ENCODE assay signal across 12 cellular contexts in genomic region chr11:128509990-128510389, GRCh38.
A peak's percentile ranks its signal among the peaks of the same experiment; 100 is the strongest.
DNase-seq lines count a peak whose midpoint lies in the region; ATAC-seq, FAIRE-seq and TF ChIP-seq lines count a peak whose summit lies in the region.
"Had no signal": no experiment of that assay in that cellular context is flagged by ENCODE, and none has a peak within 500 bp of the region (broad histone marks: within the 10 kb centered on the region; RNA-seq: fewer than 3 reads in every experiment).

No MANE protein-coding gene starts in this region.

- 8% methylated on average over 1 of the region's 1 CpG for WGBS in A549 (ENCODE audit: missing lambda C conversion rate)

- peak overlapping the region; percentile 17; the same call in 1 of the 3 replicates for H3K4me3 ChIP-seq in A549
- no peak overlapping the region for H3K4me3 ChIP-seq in left lung
- H3K4me3 ChIP-seq: body of pancreas, gastroesophageal sphincter, K562 had no signal

- TF ChIP-seq POLR2A in A549 (IDR thresholded peaks at IDR 0.05; ENCODE audit: low read length): no peak

- peaks cover 16% of the 10 kb centered on the region for H3K36me3 Mint-ChIP-seq in activated naive CD8-positive, alpha-beta T cell

- no peak for TF ChIP-seq EP300 in A549 (IDR thresholded peaks at IDR 0.05)

- CTCF ChIA-PET in A549 (lab: Yijun Ruan, JAX): interaction anchor here (1.0 to 1.6 kb wide), 3 partner anchors 11 to 220 kb away, joined by 4 read pairs; no protein-coding TSS in a partner anchor

- no peak for TF ChIP-seq CTCF in A549 (IDR thresholded peaks at IDR 0.05)
- TF ChIP-seq CTCF in left lung (IDR thresholded peaks at IDR 0.05): no peak

- intact Hi-C loops in left lung (cut with DNase I): no loop called here

- DNase-seq in A549 (ENCODE audit: low read depth in 1 of 2, low spot score in 1 of 2): peak in 1 of 2 experiments; percentile 42
- peak; percentile 74 for DNase-seq in HT1080 (ENCODE audit: low read depth)
- no peak for DNase-seq in left lung
- DNase-seq in T-helper 9 cell: no peak
- DNase-seq: body of pancreas had no signal

- H3K27ac Mint-ChIP-seq in activated naive CD8-positive, alpha-beta T cell: peak overlapping the region; percentile 99
- H3K27ac Mint-ChIP-seq: CD14-positive monocyte had no signal

- H3K4me3 Mint-ChIP-seq in activated naive CD8-positive, alpha-beta T cell: peak overlapping the region; percentile 97
- H3K4me3 Mint-ChIP-seq: CD14-positive monocyte had no signal

- no peaks in the 10 kb centered on the region for H3K27me3 Mint-ChIP-seq in activated naive CD8-positive, alpha-beta T cell

- no peaks in the 10 kb centered on the region for H3K27me3 ChIP-seq in left lung
- H3K27me3 ChIP-seq: body of pancreas, gastroesophageal sphincter had no signal

- H3K27ac ChIP-seq in A549 (peak overlapping the region; percentile 93 to 97), left lung (peak overlapping the region; percentile 48 to 75)
- H3K27ac ChIP-seq: body of pancreas had no signal

- H3K4me1 Mint-ChIP-seq in activated naive CD8-positive, alpha-beta T cell (ENCODE audit: low read depth): peaks cover 100% of the 10 kb centered on the region

- ATAC-seq in A549 (no peak), left lung (no peak), GM21825 (IDR thresholded peaks at IDR 0.05; ENCODE audit: unreplicated experiment) (no peak), HG02840 (IDR thresholded peaks at IDR 0.05; ENCODE audit: low FRiP score, unreplicated experiment) (no peak), esophagus mucosa (no peak)
- ATAC-seq: body of pancreas, gastroesophageal sphincter, K562 had no signal

- no peaks in the 10 kb centered on the region for H3K9me3 Mint-ChIP-seq in activated naive CD8-positive, alpha-beta T cell (ENCODE audit: low read depth)

- FAIRE-seq in A549 (lab: Jason Lieb, UNC): no peak
- FAIRE-seq: K562 had no signal

- TF ChIP-seq RAD21 in A549 (conservative IDR thresholded peaks at IDR 0.05 in 1 of 2, IDR thresholded peaks at IDR 0.05 in 1 of 2): no peak

- POLR2A ChIA-PET in A549 (lab: Yijun Ruan, JAX): interaction anchor here (3.7 to 4.0 kb wide), 2 partner anchors 9 to 12 kb away, joined by 16 to 25 read pairs; no protein-coding TSS in a partner anchor

- no peaks in the 10 kb centered on the region for H3K9me3 ChIP-seq in A549
- H3K9me3 ChIP-seq in left lung: no peaks in the 10 kb centered on the region
- H3K9me3 ChIP-seq: body of pancreas, gastroesophageal sphincter had no signal

- H3K4me1 ChIP-seq in A549 (peaks cover 68% of the 10 kb centered on the region), left lung (peaks cover 39 to 93% of the 10 kb centered on the region in 2 donors)

- H3K36me3 ChIP-seq in left lung: peaks cover 0 to 18% of the 10 kb centered on the region in 2 donors

- H3K4me2 ChIP-seq in A549: peak overlapping the region; percentile 91

TF ChIP-seq in A549, 52 proteins besides CTCF, POLR2A, EP300 and RAD21:
- no peak for TF ChIP-seq FOSB (CRISPR knock-in tag; IDR thresholded peaks at IDR 0.05)
- no peak for TF ChIP-seq TFCP2L1 (CRISPR knock-in tag; IDR thresholded peaks at IDR 0.05)
- no peak for TF ChIP-seq ZC3H11A (IDR thresholded peaks at IDR 0.05)
- TF ChIP-seq ESRRA (IDR thresholded peaks at IDR 0.05; ENCODE audit: borderline replicate concordance, low read length): no peak
- TF ChIP-seq FOSL2 (IDR thresholded peaks at IDR 0.05): no peak
- peak; percentile 58 for TF ChIP-seq FOSL2 (CRISPR knock-in tag; IDR thresholded peaks at IDR 0.05)
TF ChIP-seq in A549: peak in this region for 1.
